Comparison of ENCODE assay signal across 10 cellular contexts in genomic region chr17:65514082-65514481, GRCh38. TPM values are rescaled to one million over a fixed set of nuclear protein-coding genes. Genes with fewer than 3 reads are reported as not detected.
DNase-seq lines count a peak whose midpoint lies in the region; ATAC-seq and TF ChIP-seq lines count a peak whose summit lies in the region.
"Had no signal": no experiment of that assay in that cellular context is flagged by ENCODE, and none has a peak within 500 bp of the region (broad histone marks: within the 10 kb centered on the region; RNA-seq: fewer than 3 reads in every experiment).

No MANE protein-coding gene starts in this region.

- H3K4me1 Mint-ChIP-seq in mesothelial cell of epicardium = peaks cover 32% of the 10 kb centered on the region

- no peak for TF ChIP-seq POLR2A in testis (IDR thresholded peaks at IDR 0.05)

- no peaks in the 10 kb centered on the region for H3K36me3 Mint-ChIP-seq in mesothelial cell of epicardium

- H3K27me3 Mint-ChIP-seq in mesothelial cell of epicardium (ENCODE audit: low read depth) = no peaks in the 10 kb centered on the region

- H3K27ac ChIP-seq in BLaER1 treated with 17β-estradiol and CSF1 and Interleukin-3, amounts not matched to agents 10 nM and 100 nM = no peak overlapping the region
- H3K27ac ChIP-seq in brain microvascular endothelial cell = no peak overlapping the region
- H3K27ac ChIP-seq in testis = no peak overlapping the region
- H3K27ac ChIP-seq: vagina had no signal

- 77 to 91% methylated on average over 8 of the region's 8 CpGs for WGBS in testis, 2 donors

- intact Hi-C loops in sciatic nerve (cut with DNase I) = no loop called here
- intact Hi-C loops in testis (cut with DNase I; ENCODE audit: low total_unique reads) = no loop called here

- peak overlapping the region in 8 of 11 experiments; percentile 14 to 75 (median 32); a peak in 11 of 22 replicates for H3K4me2 ChIP-seq in BLaER1 treated with 17β-estradiol and CSF1 and Interleukin-3, amounts not matched to agents 10 nM and 100 nM

- in situ Hi-C loops in brain microvascular endothelial cell (cut with HindIII; ENCODE audit: low pct_ligation_motif_present, low sequenced_read_pairs) = no loop called here

- H4K20me1 ChIP-seq in BLaER1 treated with 17β-estradiol and CSF1 and Interleukin-3, amounts not matched to agents 10 nM and 100 nM = no peaks in the 10 kb centered on the region

- no peak overlapping the region for H3K9ac ChIP-seq in BLaER1 treated with 17β-estradiol and CSF1 and Interleukin-3, amounts not matched to agents 10 nM and 100 nM

- 0 out of 22 replicates have a peak, but pooled peaks cover 0 to 3% (median 0%) of the 10 kb centered on the region in 11 experiments for H3K27me3 ChIP-seq in BLaER1 treated with 17β-estradiol and CSF1 and Interleukin-3, amounts not matched to agents 10 nM and 100 nM
- H3K27me3 ChIP-seq in brain microvascular endothelial cell (replicated peaks) = no peaks in the 10 kb centered on the region
- H3K27me3 ChIP-seq in testis = no peaks in the 10 kb centered on the region
- H3K27me3 ChIP-seq: vagina had no signal

- H3K4me3 Mint-ChIP-seq in mesothelial cell of epicardium = no peak overlapping the region
- H3K4me3 Mint-ChIP-seq: nephron progenitor cell had no signal

- DNase-seq in HS-5 (ENCODE audit: low read depth) (peak; percentile 25), brain microvascular endothelial cell (peak; percentile 80), mesothelial cell of epicardium (ENCODE audit: low spot score in 2 of 2, unreplicated experiment in 2 of 2) (no peak), sciatic nerve (ENCODE audit: low spot score) (no peak), testis (no peak)
- no peak for DNase-seq in activated CD8-positive, alpha-beta memory T cell treated with anti-CD3 and anti-CD28 coated beads, Interleukin-2, amount 50 U/mL, for 4 hours
- DNase-seq: nephron progenitor cell had no signal

- ATAC-seq in sciatic nerve = no peak
- ATAC-seq in HG03025 (IDR thresholded peaks at IDR 0.05; ENCODE audit: low FRiP score, unreplicated experiment) = no peak

- H3K36me3 ChIP-seq in BLaER1 treated with 17β-estradiol and CSF1 and Interleukin-3, amounts not matched to agents 10 nM and 100 nM = no peaks in the 10 kb centered on the region
- no peaks in the 10 kb centered on the region for H3K36me3 ChIP-seq in brain microvascular endothelial cell (replicated peaks)
- H3K36me3 ChIP-seq in testis (ENCODE audit: low read depth, missing control alignments) = no peaks in the 10 kb centered on the region
- H3K36me3 ChIP-seq: vagina had no signal

- no peak overlapping the region for H3K4me3 ChIP-seq in BLaER1 treated with 17β-estradiol and CSF1 and Interleukin-3, amounts not matched to agents 10 nM and 100 nM
- H3K4me3 ChIP-seq in brain microvascular endothelial cell (ENCODE audit: low read depth, low read length) = no peak overlapping the region
- no peak overlapping the region for H3K4me3 ChIP-seq in testis
- H3K4me3 ChIP-seq: vagina had no signal

- peaks cover 9% of the 10 kb centered on the region for H3K9me3 Mint-ChIP-seq in mesothelial cell of epicardium

- H3K4me1 ChIP-seq in BLaER1 treated with 17β-estradiol and CSF1 and Interleukin-3, amounts not matched to agents 10 nM and 100 nM = peaks cover 23 to 28% (median 25%) of the 10 kb centered on the region in 10 experiments
- H3K4me1 ChIP-seq in testis = no peaks in the 10 kb centered on the region

- no peak for TF ChIP-seq CTCF in brain microvascular endothelial cell (IDR thresholded peaks at IDR 0.05; ENCODE audit: low read depth, low read length, missing control alignments)
- no peak for TF ChIP-seq CTCF in mesothelial cell of epicardium (IDR thresholded peaks at IDR 0.05; ENCODE audit: unreplicated experiment)
- TF ChIP-seq CTCF in testis (IDR thresholded peaks at IDR 0.05) = no peak

- peak overlapping the region; percentile 83 for H3K27ac Mint-ChIP-seq in mesothelial cell of epicardium
- H3K27ac Mint-ChIP-seq: nephron progenitor cell had no signal

- H3K9me3 ChIP-seq in BLaER1 treated with 17β-estradiol and CSF1 and Interleukin-3, amounts not matched to agents 10 nM and 100 nM (replicated peaks in 1 of 11) = peaks cover 0 to 11% (median 0%) of the 10 kb centered on the region in 11 experiments; a peak in 1 of 22 replicates
- H3K9me3 ChIP-seq in testis = no peaks in the 10 kb centered on the region
- H3K9me3 ChIP-seq: vagina had no signal

RNA-seq across cellular contexts. Expression of gene AXIN2, which starts 47.4 kb away (rescaled TPM):
- total RNA-seq in mesothelial cell of epicardium (84.6 to 88.7 TPM (median 87.8 TPM) in 3 replicates), sciatic nerve (18.0 TPM), testis (10 to 100 TPM; 20.2 to 26.3 TPM)
- polyA plus RNA-seq in testis (ENCODE audit: insufficient read depth, low read depth, low replicate concordance) = 18.1 TPM

Comparison
In these comparisons a context has a peak if more than half of its experiments do, and no peak if none do; other contexts are left out.
1. DNase-seq: peak in HS-5 (single experiment) and brain microvascular endothelial cell (single experiment); none in mesothelial cell of epicardium (0 of 2), sciatic nerve (single experiment), activated CD8-positive, alpha-beta memory T cell treated with anti-CD3 and anti-CD28 coated beads, Interleukin-2, amount 50 U/mL, for 4 hours (single experiment) and testis (single experiment).